ENCODE assay signal across 33 cellular contexts in the genomic region with DNA sequence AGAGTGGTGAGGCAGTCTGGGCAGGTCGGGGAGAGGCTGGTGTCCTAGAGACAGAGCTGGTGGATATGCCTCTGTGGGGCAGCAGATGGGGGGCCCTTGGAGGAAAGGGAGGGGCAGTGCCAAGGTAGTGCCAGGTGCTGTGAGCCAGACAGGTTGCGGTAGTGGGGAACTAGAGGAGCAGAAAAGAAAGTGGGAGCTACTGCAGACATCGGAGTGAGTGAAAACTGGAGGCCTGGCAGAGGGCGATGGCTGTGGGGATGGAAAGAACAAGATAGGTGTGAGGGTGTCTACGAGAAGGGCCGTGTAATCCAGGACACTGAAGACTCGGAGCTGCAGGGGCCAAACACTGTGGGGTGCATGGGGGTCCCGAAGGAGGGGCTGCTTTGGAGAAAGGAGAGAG. TPM values are rescaled to one million over a fixed set of nuclear protein-coding genes. Genes with fewer than 3 reads are reported as not detected.
"Had no signal": no experiment of that assay in that cellular context is flagged by ENCODE, and none has a peak within 500 bp of the region (broad histone marks: within the 10 kb centered on the region; RNA-seq: fewer than 3 reads in every experiment).

No MANE protein-coding gene starts in this region.

- H3K4me2 ChIP-seq: smooth muscle cell had no signal

- ATAC-seq: naive thymus-derived CD8-positive, alpha-beta T cell; natural killer cell treated with Interleukin-12 subunit alpha and Interleukin-12 subunit beta and Interleukin-15 and Interleukin-18, amount 100 ng/mL, for 72 hours; psoas muscle; sciatic nerve; stimulated activated effector memory CD8-positive, alpha-beta T cell treated with anti-CD3 and anti-CD28 coated beads, Interleukin-12 subunit alpha, Interleukin-12 subunit beta, amount 100 ng/mL, for 72 hours; stimulated activated naive B cell treated with anti-CD40 and anti-IgM and Interleukin-4, amounts not matched to agents 10 μg/mL and 1 μg/mL and 100 μg/mL, for 72 hours had no signal

- H3K9ac ChIP-seq: parathyroid adenoma had no signal

- H3K4me1 Mint-ChIP-seq: naive B cell; nephron progenitor cell; neural crest cell; stimulated activated effector memory CD8-positive, alpha-beta T cell treated with anti-CD3 and anti-CD28 coated beads, Interleukin-12 subunit alpha, Interleukin-12 subunit beta, amount 100 ng/mL, for 72 hours; stimulated activated naive B cell treated with anti-CD40 and anti-IgM and Interleukin-4, amounts not matched to agents 10 μg/mL and 1 μg/mL and 100 μg/mL, for 72 hours had no signal

- H3K27ac Mint-ChIP-seq: naive B cell; natural killer cell treated with Interleukin-12 subunit alpha and Interleukin-12 subunit beta and Interleukin-15 and Interleukin-18, amount 100 ng/mL, for 72 hours; nephron progenitor cell; progenitor cell of endocrine pancreas; stimulated activated effector memory CD8-positive, alpha-beta T cell treated with anti-CD3 and anti-CD28 coated beads, Interleukin-12 subunit alpha, Interleukin-12 subunit beta, amount 100 ng/mL, for 72 hours; stimulated activated naive B cell treated with anti-CD40 and anti-IgM and Interleukin-4, amounts not matched to agents 10 μg/mL and 1 μg/mL and 100 μg/mL, for 72 hours; stimulated activated naive CD8-positive, alpha-beta T cell treated with anti-CD3 and anti-CD28 coated beads, Interleukin-15, Interleukin-2, amounts not matched to agents 100 ng/mL and 50 ng/mL, for 24 hours; type B pancreatic cell had no signal

- H3K4me3 ChIP-seq: ovary, psoas muscle, skin epidermis, smooth muscle cell, suprapubic skin, testis, tibial artery, transverse colon, vagina had no signal

- H3K4me1 ChIP-seq: parathyroid adenoma, psoas muscle, suprapubic skin, testis, tibial artery, transverse colon, vagina had no signal

- DNase-seq: naive B cell; naive thymus-derived CD8-positive, alpha-beta T cell; nephron progenitor cell; occipital lobe; ovary; posterior cingulate gyrus; psoas muscle; right cardiac atrium; stimulated activated CD4-positive, alpha-beta T cell treated with anti-CD3 and anti-CD28 coated beads, Interleukin-15, amount 100 ng/mL, for 24 hours; stimulated activated CD4-positive, alpha-beta T cell treated with anti-CD3 and anti-CD28 coated beads, Interleukin-2, amount 100 ng/mL, for 24 hours; stimulated activated CD4-positive, alpha-beta T cell treated with anti-CD3 and anti-CD28 coated beads, Interleukin-2, amount 100 ng/mL, for 48 hours; stimulated activated CD4-positive, alpha-beta T cell treated with anti-CD3 and anti-CD28 coated beads, Interleukin-4, amount 100 ng/mL, for 24 hours; stimulated activated naive B cell treated with anti-CD40 and anti-IgM and Interleukin-4, amounts not matched to agents 10 μg/mL and 1 μg/mL and 100 μg/mL, for 72 hours; stimulated activated naive CD4-positive, alpha-beta T cell treated with Interleukin-2 at 50 U/mL for 16 hours; substantia nigra; testis; tibial artery; transverse colon had no signal

- H3K27me3 ChIP-seq: ovary, testis, vagina had no signal

- H3K79me2 ChIP-seq: parathyroid adenoma had no signal

- H3K9me3 Mint-ChIP-seq: natural killer cell treated with Interleukin-12 subunit alpha and Interleukin-12 subunit beta and Interleukin-15 and Interleukin-18, amount 100 ng/mL, for 72 hours; neural crest cell; stimulated activated naive CD8-positive, alpha-beta T cell treated with anti-CD3 and anti-CD28 coated beads, Interleukin-15, Interleukin-2, amounts not matched to agents 100 ng/mL and 50 ng/mL, for 24 hours; type B pancreatic cell had no signal

- H3K9me3 ChIP-seq: ovary, psoas muscle, suprapubic skin, testis, transverse colon, vagina had no signal

- H3K27ac ChIP-seq: ovary, parathyroid adenoma, psoas muscle, skin epidermis, suprapubic skin, testis, tibial artery, transverse colon, vagina had no signal

- H3K4me3 Mint-ChIP-seq: naive B cell; naive thymus-derived CD8-positive, alpha-beta T cell; natural killer cell treated with Interleukin-12 subunit alpha and Interleukin-12 subunit beta and Interleukin-15 and Interleukin-18, amount 100 ng/mL, for 72 hours; nephron progenitor cell; neural crest cell; stimulated activated effector memory CD8-positive, alpha-beta T cell treated with anti-CD3 and anti-CD28 coated beads, Interleukin-12 subunit alpha, Interleukin-12 subunit beta, amount 100 ng/mL, for 72 hours; stimulated activated naive B cell treated with anti-CD40 and anti-IgM and Interleukin-4, amounts not matched to agents 10 μg/mL and 1 μg/mL and 100 μg/mL, for 72 hours; stimulated activated naive CD8-positive, alpha-beta T cell treated with anti-CD3 and anti-CD28 coated beads, Interleukin-15, Interleukin-2, amounts not matched to agents 100 ng/mL and 50 ng/mL, for 24 hours; type B pancreatic cell had no signal

- H2AFZ ChIP-seq: parathyroid adenoma had no signal

- H3K36me3 ChIP-seq: ovary, suprapubic skin, tibial artery, transverse colon, vagina had no signal

RNA-seq across cellular contexts. Expression of gene C1QL2, which starts 21.7 kb away (rescaled TPM):
- total RNA-seq: naive thymus-derived CD8-positive, alpha-beta T cell; natural killer cell treated with Interleukin-12 subunit alpha and Interleukin-12 subunit beta and Interleukin-15 and Interleukin-18, amount 100 ng/mL, for 72 hours; neural crest cell; osteoblast; psoas muscle; renal cortical epithelial cell; right cardiac atrium; sciatic nerve; smooth muscle cell; transverse colon; ureter; vagina had no signal
- polyA plus RNA-seq: naive thymus-derived CD8-positive, alpha-beta T cell; ovary; right cardiac atrium; smooth muscle cell had no signal
